In genomic region chr2:2879071-2879470, GRCh38 we compare ENCODE assay signal across 21 cellular contexts.
DNase-seq lines count a peak whose midpoint lies in the region; ATAC-seq and TF ChIP-seq lines count a peak whose summit lies in the region.
"Had no signal": no experiment of that assay in that cellular context is flagged by ENCODE, and none has a peak within 500 bp of the region (broad histone marks: within the 10 kb centered on the region; RNA-seq: fewer than 3 reads in every experiment).

No MANE protein-coding gene starts in this region.

- no peak overlapping the region for H3K23ac ChIP-seq in H9 (ENCODE audit: insufficient read length, low read depth, low read length)

- no peak overlapping the region for H4K8ac ChIP-seq in H9 (replicated peaks; ENCODE audit: insufficient read length, low read depth, low read length)

- in situ Hi-C loops in mammary epithelial cell (cut with MboI; ENCODE audit: low sequenced_read_pairs in 2 of 2): no loop called here

- no peak overlapping the region for H3K27ac ChIP-seq in H9 (ENCODE audit: insufficient read length, low read depth, low read length)
- H3K27ac ChIP-seq in mammary epithelial cell (ENCODE audit: insufficient read depth, low read depth, low read length): no peak overlapping the region

- ATAC-seq in GM18505 (IDR thresholded peaks at IDR 0.05; ENCODE audit: unreplicated experiment): peak; percentile 1
- peak; percentile 18 for ATAC-seq in activated T-helper 17 cell treated with anti-CD3 and anti-CD28 coated beads, Interleukin-2, amount 50 U/mL, for 72 hours (replicated peaks)
- no peak for ATAC-seq in stimulated activated effector memory CD8-positive, alpha-beta T cell treated with anti-CD3 and anti-CD28 coated beads, Interleukin-12 subunit alpha, Interleukin-12 subunit beta, amount 100 ng/mL, for 72 hours
- ATAC-seq: CD8-positive, alpha-beta T cell had no signal

- H3K14ac ChIP-seq in H9 (ENCODE audit: insufficient read depth, low read length): no peak overlapping the region

- peak; percentile 12 for DNase-seq in H9
- no peak for DNase-seq in stimulated activated effector memory CD8-positive, alpha-beta T cell treated with anti-CD3 and anti-CD28 coated beads, Interleukin-12 subunit alpha, Interleukin-12 subunit beta, amount 100 ng/mL, for 72 hours (ENCODE audit: low spot score in 2 of 2)
- no peak for DNase-seq in SK-N-DZ (ENCODE audit: low spot score)
- no peak for DNase-seq in NCI-H82 (lab: John Stamatoyannopoulos, UW)
- DNase-seq in mammary epithelial cell: no peak
- DNase-seq: C1 segment of cervical spinal cord; CD8-positive, alpha-beta T cell; GDM1; KBM-7; MM.1S; NCI-H1092; NCI-H1436; NCI-H2029; NCI-H226; NCI-H524; NCI-H774; OCI-M1; Right ventricle myocardium superior had no signal

- dilution Hi-C loops in mammary epithelial cell (cut with HindIII; ENCODE audit: low sequenced_read_pairs): no loop called here

- H3K79me2 ChIP-seq in H9 (ENCODE audit: insufficient read depth, low read length) (no peaks in the 10 kb centered on the region), mammary epithelial cell (ENCODE audit: insufficient read depth, low read length) (no peaks in the 10 kb centered on the region)

- H4K5ac ChIP-seq in H9 (ENCODE audit: insufficient read length, low read depth, low read length): no peak overlapping the region

- no peaks in the 10 kb centered on the region for H3K27me3 ChIP-seq in H9 (ENCODE audit: insufficient read depth, low read length)
- no peaks in the 10 kb centered on the region for H3K27me3 ChIP-seq in mammary epithelial cell (ENCODE audit: insufficient read depth, low read length)

- no peak overlapping the region for H3K4me3 ChIP-seq in mammary epithelial cell (replicated peaks in 1 of 3; ENCODE audit: insufficient read depth in 1 of 3, low read depth in 2 of 3, low read length in 3 of 3)

- H3K18ac ChIP-seq in H9 (ENCODE audit: insufficient read length, low read depth, low read length): no peak overlapping the region

- H3K27me3 Mint-ChIP-seq in H9 (ENCODE audit: low read depth): peaks cover 6% of the 10 kb centered on the region
- H3K27me3 Mint-ChIP-seq in activated T-helper 17 cell treated with anti-CD3 and anti-CD28 coated beads, Interleukin-2, amount 50 U/mL, for 72 hours: no peaks in the 10 kb centered on the region

- H3K4me1 Mint-ChIP-seq in H9: peaks cover 7 to 15% of the 10 kb centered on the region in 2 experiments; a peak in 3 of 4 replicates
- H3K4me1 Mint-ChIP-seq in activated T-helper 17 cell treated with anti-CD3 and anti-CD28 coated beads, Interleukin-2, amount 50 U/mL, for 72 hours: no peaks in the 10 kb centered on the region
- H3K4me1 Mint-ChIP-seq in stimulated activated effector memory CD8-positive, alpha-beta T cell treated with anti-CD3 and anti-CD28 coated beads, Interleukin-12 subunit alpha, Interleukin-12 subunit beta, amount 100 ng/mL, for 72 hours: no peaks in the 10 kb centered on the region

- no peak overlapping the region for H3K4me3 Mint-ChIP-seq in H9
- no peak overlapping the region for H3K4me3 Mint-ChIP-seq in activated T-helper 17 cell treated with anti-CD3 and anti-CD28 coated beads, Interleukin-2, amount 50 U/mL, for 72 hours
- H3K4me3 Mint-ChIP-seq in stimulated activated effector memory CD8-positive, alpha-beta T cell treated with anti-CD3 and anti-CD28 coated beads, Interleukin-12 subunit alpha, Interleukin-12 subunit beta, amount 100 ng/mL, for 72 hours: no peak overlapping the region
- H3K4me3 Mint-ChIP-seq: CD8-positive, alpha-beta T cell; T-helper 1 cell treated with Interleukin-12 subunit alpha and Interleukin-12 subunit beta and Interleukin-4 antibody, amounts not matched to agents 30 μg/mL and 1 μg/mL, for 36 hours had no signal

- H3K9me3 ChIP-seq in H9 (ENCODE audit: control insufficient read depth, low read depth, low read length) (peaks cover 8% of the 10 kb centered on the region), mammary epithelial cell (replicated peaks; ENCODE audit: insufficient read depth, low read length) (peaks cover 22% of the 10 kb centered on the region)

- H4K91ac ChIP-seq in H9 (ENCODE audit: insufficient read length, low read depth, low read length): no peak overlapping the region

- no peaks in the 10 kb centered on the region for H3K4me1 ChIP-seq in H9 (ENCODE audit: insufficient read depth, low read length)
- no peaks in the 10 kb centered on the region for H3K4me1 ChIP-seq in mammary epithelial cell (ENCODE audit: insufficient read depth, low read length)

- H2BK20ac ChIP-seq in H9 (ENCODE audit: low read depth, low read length, poor library complexity, severe bottlenecking): no peak overlapping the region

- H4K20me1 ChIP-seq in H9 (ENCODE audit: control insufficient read depth, insufficient read depth, insufficient read length) (no peaks in the 10 kb centered on the region), mammary epithelial cell (ENCODE audit: insufficient read depth, low read length) (no peaks in the 10 kb centered on the region)

- H3T11ph ChIP-seq in H9 (ENCODE audit: low read length): no peak overlapping the region

- CTCF ChIA-PET in mammary epithelial cell (lab: Charles Lee; ENCODE audit: low non-redundant PET): no interaction called here

- no peak overlapping the region for H2BK12ac ChIP-seq in H9 (ENCODE audit: insufficient read length, low read depth, low read length)

- no peak overlapping the region for H2BK5ac ChIP-seq in H9 (ENCODE audit: insufficient read length, low read length)

- no peak overlapping the region for H3K4ac ChIP-seq in H9 (ENCODE audit: low read depth, low read length)

- H3K4me2 ChIP-seq in H9 (ENCODE audit: insufficient read depth, insufficient read length, low read length) (no peak overlapping the region), mammary epithelial cell (ENCODE audit: insufficient read depth, low read depth, low read length) (no peak overlapping the region)

- no peak overlapping the region for H3K27ac Mint-ChIP-seq in H9
- H3K27ac Mint-ChIP-seq in activated T-helper 17 cell treated with anti-CD3 and anti-CD28 coated beads, Interleukin-2, amount 50 U/mL, for 72 hours: no peak overlapping the region
- no peak overlapping the region for H3K27ac Mint-ChIP-seq in stimulated activated effector memory CD8-positive, alpha-beta T cell treated with anti-CD3 and anti-CD28 coated beads, Interleukin-12 subunit alpha, Interleukin-12 subunit beta, amount 100 ng/mL, for 72 hours
- H3K27ac Mint-ChIP-seq: CD8-positive, alpha-beta T cell; T-helper 1 cell treated with Interleukin-12 subunit alpha and Interleukin-12 subunit beta and Interleukin-4 antibody, amounts not matched to agents 30 μg/mL and 1 μg/mL, for 36 hours had no signal

- intact Hi-C loops in mammary epithelial cell (cut with micrococcal nuclease): no loop called here

- no peak for TF ChIP-seq POLR2A in GM18505 (IDR thresholded peaks at IDR 0.05; ENCODE audit: borderline replicate concordance, extremely low read depth, insufficient read depth, insufficient read length)

- H2AFZ ChIP-seq in H9 (ENCODE audit: low read length) (no peak overlapping the region), mammary epithelial cell (ENCODE audit: low read depth, low read length) (no peak overlapping the region)

- H2BK120ac ChIP-seq in H9 (ENCODE audit: low read depth, low read length, poor library complexity, severe bottlenecking): no peak overlapping the region

- no peaks in the 10 kb centered on the region for H3K23me2 ChIP-seq in H9 (ENCODE audit: insufficient read length, low read depth, low read length, poor library complexity, severe bottlenecking)

- peaks cover 11 to 33% (median 15%) of the 10 kb centered on the region in 3 experiments for H3K36me3 Mint-ChIP-seq in H9 (ENCODE audit: insufficient read depth in 1 of 3, low read depth in 3 of 3)
- H3K36me3 Mint-ChIP-seq in activated T-helper 17 cell treated with anti-CD3 and anti-CD28 coated beads, Interleukin-2, amount 50 U/mL, for 72 hours (ENCODE audit: low read depth): no peaks in the 10 kb centered on the region
- no peaks in the 10 kb centered on the region for H3K36me3 Mint-ChIP-seq in stimulated activated effector memory CD8-positive, alpha-beta T cell treated with anti-CD3 and anti-CD28 coated beads, Interleukin-12 subunit alpha, Interleukin-12 subunit beta, amount 100 ng/mL, for 72 hours
- H3K36me3 Mint-ChIP-seq: CD8-positive, alpha-beta T cell had no signal

- BruUV-seq in mammary epithelial cell (replicated peaks; lab: Mats Ljungman, UMichigan): no TSS peak

- no peak overlapping the region for H3K56ac ChIP-seq in H9 (ENCODE audit: insufficient read length, low read depth, low read length)

- TF ChIP-seq CTCF in H9 (conservative IDR thresholded peaks at IDR 0.05) (no peak), mammary epithelial cell (conservative IDR thresholded peaks at IDR 0.05 in 1 of 2, IDR thresholded peaks at IDR 0.05 in 1 of 2; ENCODE audit: extremely low read depth in 1 of 2, insufficient read depth in 1 of 2, low read depth in 1 of 2, low read length in 2 of 2) (no peak)

- H3K9ac ChIP-seq in H9 (ENCODE audit: extremely low read depth, insufficient read length, low read length) (no peak overlapping the region), mammary epithelial cell (ENCODE audit: insufficient read depth, low read length) (no peak overlapping the region)

- H2AK5ac ChIP-seq in H9 (ENCODE audit: insufficient read length, low read length): no peak overlapping the region

- H3K36me3 ChIP-seq in mammary epithelial cell (ENCODE audit: insufficient read depth, low read length): no peaks in the 10 kb centered on the region

- peaks cover 35 to 39% of the 10 kb centered on the region in 2 experiments for H3K9me3 Mint-ChIP-seq in H9
- H3K9me3 Mint-ChIP-seq in activated T-helper 17 cell treated with anti-CD3 and anti-CD28 coated beads, Interleukin-2, amount 50 U/mL, for 72 hours: peaks cover 6% of the 10 kb centered on the region
- H3K9me3 Mint-ChIP-seq in stimulated activated effector memory CD8-positive, alpha-beta T cell treated with anti-CD3 and anti-CD28 coated beads, Interleukin-12 subunit alpha, Interleukin-12 subunit beta, amount 100 ng/mL, for 72 hours: peaks cover 8% of the 10 kb centered on the region

- no peaks in the 10 kb centered on the region for H3K79me1 ChIP-seq in H9 (ENCODE audit: insufficient read depth, low read depth, low read length, poor library complexity, severe bottlenecking)

- no peak overlapping the region for H2BK15ac ChIP-seq in H9 (ENCODE audit: low read depth, low read length)
